10 cellular contexts compared by ENCODE assay signal in genomic region chr7:116216956-116217570, GRCh38. TPM values are rescaled to one million over a fixed set of nuclear protein-coding genes. Genes with fewer than 3 reads are reported as not detected.
DNase-seq lines count a peak whose midpoint lies in the region; ATAC-seq lines count a peak whose summit lies in the region.
"Had no signal": no experiment of that assay in that cellular context is flagged by ENCODE, and none has a peak within 500 bp of the region (broad histone marks: within the 10 kb centered on the region; RNA-seq: fewer than 3 reads in every experiment).

No MANE protein-coding gene starts in this region.

- peaks cover 56 to 87% of the 10 kb centered on the region in 2 donors for H3K4me1 Mint-ChIP-seq in effector memory CD8-positive, alpha-beta T cell (ENCODE audit: low read depth in 2 of 2)
- peaks cover 42 to 96% (median 85%) of the 10 kb centered on the region in 4 donors for H3K4me1 Mint-ChIP-seq in naive thymus-derived CD8-positive, alpha-beta T cell

- H3K36me3 Mint-ChIP-seq in effector memory CD8-positive, alpha-beta T cell (ENCODE audit: insufficient read depth) = peaks cover 10% of the 10 kb centered on the region
- peaks cover 0 to 9% (median 0%) of the 10 kb centered on the region in 3 donors for H3K36me3 Mint-ChIP-seq in naive thymus-derived CD8-positive, alpha-beta T cell

- H3K9me3 Mint-ChIP-seq in effector memory CD8-positive, alpha-beta T cell = no peaks in the 10 kb centered on the region
- H3K9me3 Mint-ChIP-seq in naive thymus-derived CD8-positive, alpha-beta T cell = peaks cover 0 to 3% (median 0%) of the 10 kb centered on the region in 9 donors

- no peaks in the 10 kb centered on the region for H3K27me3 Mint-ChIP-seq in effector memory CD8-positive, alpha-beta T cell
- H3K27me3 Mint-ChIP-seq in naive thymus-derived CD8-positive, alpha-beta T cell = no peaks in the 10 kb centered on the region

- peak; percentile 39 for ATAC-seq in effector memory CD8-positive, alpha-beta T cell (replicated peaks)
- peak in 1 of 2 donors; percentile 45 for ATAC-seq in naive thymus-derived CD8-positive, alpha-beta T cell
- no peak for ATAC-seq in GM18511 (IDR thresholded peaks at IDR 0.05; ENCODE audit: unreplicated experiment)

- DNase-seq in EH (ENCODE audit: low read depth) (peak; percentile 31), HT1080 (ENCODE audit: low read depth) (peak; percentile 41), NCI-H82 treated with DMSO at 0.1 percent for 48 hours (lab: John Stamatoyannopoulos, UW; ENCODE audit: unreplicated experiment) (no peak), cerebellar cortex (ENCODE audit: low spot score) (no peak)
- DNase-seq in effector memory CD8-positive, alpha-beta T cell = no peak
- DNase-seq in naive thymus-derived CD8-positive, alpha-beta T cell = no peak
- DNase-seq: DMS79, foreskin melanocyte, left ventricle myocardium inferior had no signal

- H3K27ac Mint-ChIP-seq in effector memory CD8-positive, alpha-beta T cell = peak overlapping the region in 1 of 2 donors; percentile 93
- peak overlapping the region in 7 of 10 donors; percentile 23 to 99 (median 50) for H3K27ac Mint-ChIP-seq in naive thymus-derived CD8-positive, alpha-beta T cell

- POLR2A ChIA-PET in naive thymus-derived CD8-positive, alpha-beta T cell (lab: Charles Lee) = interaction anchor here (1.6 kb wide), 1 partner anchor 9 kb away, joined by 5 read pairs; no protein-coding TSS in a partner anchor

- H3K4me3 Mint-ChIP-seq in effector memory CD8-positive, alpha-beta T cell = peak overlapping the region; percentile 47 to 57
- H3K4me3 Mint-ChIP-seq in naive thymus-derived CD8-positive, alpha-beta T cell = peak overlapping the region in 7 of 10 donors; percentile 5 to 56 (median 39)

RNA-seq across cellular contexts. Expression of gene TES, which starts 6.7 kb away (rescaled TPM):
- 48.8 and 54.8 TPM in 2 replicates for total RNA-seq in HT1080 (2014; rRNA removed; shearing (Covaris generic))
- polyA plus RNA-seq in HT1080 (2015; cell fraction: cytosol; rRNA removed) = 38.5 and 46.2 TPM in 2 replicates
- 178 and 196 TPM in 2 replicates for polyA plus RNA-seq in HT1080 (2015; cell fraction: nucleus; rRNA removed)
- 100 to 1,000 TPM; 119 to 122 TPM for total RNA-seq in naive thymus-derived CD8-positive, alpha-beta T cell
- 100 to 1,000 TPM; 177 to 185 (median 181) TPM for polyA plus RNA-seq in naive thymus-derived CD8-positive, alpha-beta T cell

Comparison
In these comparisons a context has a peak if more than half of its experiments do, and no peak if none do; other contexts are left out.
1. DNase-seq: peak in EH (single experiment) and HT1080 (single experiment); none in effector memory CD8-positive, alpha-beta T cell (0 of 3), naive thymus-derived CD8-positive, alpha-beta T cell (0 of 10), NCI-H82 treated with DMSO at 0.1 percent for 48 hours (single experiment) and cerebellar cortex (single experiment).